In genomic region chr7:100827330-100828226, GRCh38 we compare ENCODE assay signal across 1 cellular context.
TF ChIP-seq lines count a peak whose summit lies in the region.

EPHB4 (minus strand) TSS chr7:100827523; CDS start chr7:100827030, 493 bp downstream.

TF ChIP-seq in GM23338, 12 proteins besides CTCF, POLR2A, EP300 and RAD21 (continued from another document):
- TF ChIP-seq ZNF462 (CRISPR knock-in tag; IDR thresholded peaks at IDR 0.05), result no peak
- no peak for TF ChIP-seq JUNB (IDR thresholded peaks at IDR 0.05; ENCODE audit: unreplicated experiment)
- no peak for TF ChIP-seq ZNF331 (CRISPR knock-in tag; IDR thresholded peaks at IDR 0.05; ENCODE audit: low read depth)
- TF ChIP-seq NANOG (IDR thresholded peaks at IDR 0.05; ENCODE audit: borderline replicate concordance), result no peak
- no peak for TF ChIP-seq EZH2 (IDR thresholded peaks at IDR 0.05; ENCODE audit: low read depth, unreplicated experiment)
- TF ChIP-seq CREB1 (CRISPR knock-in tag; IDR thresholded peaks at IDR 0.05; ENCODE audit: low read depth), result no peak
- no peak for TF ChIP-seq ZNF114 (CRISPR knock-in tag; IDR thresholded peaks at IDR 0.05)
